ENCODE assay signal across 24 cellular contexts in genomic region chr18:9581667-9582066, GRCh38.
"Had no signal": no experiment of that assay in that cellular context is flagged by ENCODE, and none has a peak within 500 bp of the region (broad histone marks: within the 10 kb centered on the region; RNA-seq: fewer than 3 reads in every experiment).

No MANE protein-coding gene starts in this region.

- H3K4me3 ChIP-seq: hepatocyte, left ventricle myocardium inferior, lung, ovary, right atrium auricular region, skin epidermis, stomach, testis, thyroid gland, transverse colon, upper lobe of left lung had no signal

- ATAC-seq: natural killer cell; sciatic nerve; stimulated activated naive B cell treated with anti-CD40 and anti-IgM and Interleukin-4, amounts not matched to agents 10 μg/mL and 1 μg/mL and 100 μg/mL, for 72 hours; stimulated activated naive CD8-positive, alpha-beta T cell treated with anti-CD3 and anti-CD28 coated beads, Interleukin-15, Interleukin-2, amounts not matched to agents 100 U/mL and 50 U/mL, for 24 hours had no signal

- H3K4me1 Mint-ChIP-seq: naive B cell; stimulated activated naive B cell treated with anti-CD40 and anti-IgM and Interleukin-4, amounts not matched to agents 10 μg/mL and 1 μg/mL and 100 μg/mL, for 72 hours had no signal

- H3K27ac ChIP-seq: hepatocyte, left ventricle myocardium inferior, ovary, right atrium auricular region, skin epidermis, stomach, testis, thyroid gland, transverse colon, upper lobe of left lung had no signal

- H3K4me3 Mint-ChIP-seq: mesothelial cell of epicardium; naive B cell; natural killer cell; stimulated activated naive B cell treated with anti-CD40 and anti-IgM and Interleukin-4, amounts not matched to agents 10 μg/mL and 1 μg/mL and 100 μg/mL, for 72 hours had no signal

- H3K27me3 Mint-ChIP-seq: naive B cell; progenitor cell of endocrine pancreas; stimulated activated naive B cell treated with anti-CD40 and anti-IgM and Interleukin-4, amounts not matched to agents 10 μg/mL and 1 μg/mL and 100 μg/mL, for 72 hours had no signal

- H3K9me3 Mint-ChIP-seq: natural killer cell had no signal

- H3K4me1 ChIP-seq: right atrium auricular region, testis, thyroid gland, transverse colon, upper lobe of left lung had no signal

- H3K27ac Mint-ChIP-seq: mesothelial cell of epicardium; progenitor cell of endocrine pancreas; stimulated activated naive B cell treated with anti-CD40 and anti-IgM and Interleukin-4, amounts not matched to agents 10 μg/mL and 1 μg/mL and 100 μg/mL, for 72 hours had no signal

- DNase-seq: islet precursor cell; left ventricle myocardium inferior; mesendoderm; naive B cell; natural killer cell; ovary; stimulated activated CD4-positive, alpha-beta T cell treated with anti-CD3 and anti-CD28 coated beads, Interleukin-12 subunit alpha, Interleukin-12 subunit beta, amount 100 ng/mL, for 4 hours; stimulated activated CD4-positive, alpha-beta T cell treated with anti-CD3 and anti-CD28 coated beads, Interleukin-15, amount 100 ng/mL, for 24 hours; stimulated activated CD4-positive, alpha-beta T cell treated with anti-CD3 and anti-CD28 coated beads, Interleukin-2, amount 100 ng/mL, for 24 hours; stimulated activated CD4-positive, alpha-beta T cell treated with anti-CD3 and anti-CD28 coated beads, Interleukin-4, amount 100 ng/mL, for 1 hour; stimulated activated naive B cell treated with anti-CD40 and anti-IgM and Interleukin-4, amounts not matched to agents 10 μg/mL and 1 μg/mL and 100 μg/mL, for 72 hours; stimulated activated naive CD8-positive, alpha-beta T cell treated with anti-CD3 and anti-CD28 coated beads, Interleukin-15, Interleukin-2, amounts not matched to agents 100 U/mL and 50 U/mL, for 24 hours; stomach; testis; thyroid gland; transverse colon; upper lobe of left lung had no signal

- H3K36me3 ChIP-seq: ovary had no signal

- H3K9me3 ChIP-seq: ovary, stomach, testis, thyroid gland, transverse colon, upper lobe of left lung had no signal
